11 cellular contexts compared by ENCODE assay signal in genomic region chr12:122104844-122105243, GRCh38. TPM values are rescaled to one million over a fixed set of nuclear protein-coding genes. Genes with fewer than 3 reads are reported as not detected.
DNase-seq lines count a peak whose midpoint lies in the region; ATAC-seq and TF ChIP-seq lines count a peak whose summit lies in the region.
"Had no signal": no experiment of that assay in that cellular context is flagged by ENCODE, and none has a peak within 500 bp of the region (broad histone marks: within the 10 kb centered on the region; RNA-seq: fewer than 3 reads in every experiment).

No MANE protein-coding gene starts in this region.

- peaks cover 99% of the 10 kb centered on the region for H3K4me1 ChIP-seq in BLaER1
- peaks cover 18% of the 10 kb centered on the region for H3K4me1 ChIP-seq in DOHH2 (ENCODE audit: control insufficient read depth, low read length)

- peaks cover 8% of the 10 kb centered on the region for H3K9me3 Mint-ChIP-seq in activated naive CD8-positive, alpha-beta T cell treated with anti-CD3 and anti-CD28 coated beads for 36 hours
- no peaks in the 10 kb centered on the region for H3K9me3 Mint-ChIP-seq in naive thymus-derived CD8-positive, alpha-beta T cell

- no peaks in the 10 kb centered on the region for H3K9me3 ChIP-seq in BLaER1
- no peaks in the 10 kb centered on the region for H3K9me3 ChIP-seq in DOHH2 (ENCODE audit: control insufficient read depth, insufficient read depth, low read length)
- H3K9me3 ChIP-seq: pancreas had no signal

- H3K27me3 ChIP-seq in BLaER1 = no peaks in the 10 kb centered on the region
- H3K27me3 ChIP-seq in DOHH2 (ENCODE audit: control insufficient read depth, low read length) = no peaks in the 10 kb centered on the region
- H3K27me3 ChIP-seq: pancreas had no signal

- H4K20me1 ChIP-seq in BLaER1 (peaks cover 100% of the 10 kb centered on the region), DOHH2 (ENCODE audit: control insufficient read depth, insufficient read depth, low read depth, low read length) (peaks cover 12% of the 10 kb centered on the region; the same call in 1 of the 2 replicates)

- H3K4me2 ChIP-seq in BLaER1 (peak overlapping the region; percentile 71), DOHH2 (ENCODE audit: low read length) (0 out of 2 replicates have a peak overlapping the region, but pooled peaks have one; percentile 24)

- DNase-seq in activated naive CD8-positive, alpha-beta T cell treated with anti-CD3 and anti-CD28 coated beads for 36 hours = peak; percentile 57
- DNase-seq in naive thymus-derived CD8-positive, alpha-beta T cell = peak in 1 of 10 donors; percentile 28
- no peak for DNase-seq in NCI-H1105 (lab: John Stamatoyannopoulos, UW)
- no peak for DNase-seq in HCEC 1CT
- DNase-seq: amniotic stem cell had no signal

- peak overlapping the region; percentile 23; the same call in 1 of the 2 replicates for H3K9ac ChIP-seq in BLaER1

- TF ChIP-seq CTCF in DOHH2 (IDR thresholded peaks at IDR 0.05; ENCODE audit: low read depth, low read length, poor library complexity, severe bottlenecking) = no peak

- peak overlapping the region; percentile 62 for H3K4me3 Mint-ChIP-seq in activated naive CD8-positive, alpha-beta T cell treated with anti-CD3 and anti-CD28 coated beads for 36 hours
- H3K4me3 Mint-ChIP-seq in naive thymus-derived CD8-positive, alpha-beta T cell = peak overlapping the region; percentile 66 to 92 (median 80)

- H3K27me3 Mint-ChIP-seq in activated naive CD8-positive, alpha-beta T cell treated with anti-CD3 and anti-CD28 coated beads for 36 hours = no peaks in the 10 kb centered on the region
- no peaks in the 10 kb centered on the region for H3K27me3 Mint-ChIP-seq in naive thymus-derived CD8-positive, alpha-beta T cell

- peaks cover 78% of the 10 kb centered on the region for H3K4me1 Mint-ChIP-seq in activated naive CD8-positive, alpha-beta T cell treated with anti-CD3 and anti-CD28 coated beads for 36 hours
- peaks cover 44 to 91% (median 86%) of the 10 kb centered on the region in 4 donors for H3K4me1 Mint-ChIP-seq in naive thymus-derived CD8-positive, alpha-beta T cell

- H3K4me3 ChIP-seq in BLaER1 (peak overlapping the region; percentile 9; the same call in 1 of the 2 replicates), DOHH2 (ENCODE audit: low read length) (no peak overlapping the region)
- H3K4me3 ChIP-seq: coronary artery, pancreas had no signal

- H3K79me2 ChIP-seq in DOHH2 (ENCODE audit: control insufficient read depth, low read length) = peaks cover 74% of the 10 kb centered on the region

- H3K27ac Mint-ChIP-seq in activated naive CD8-positive, alpha-beta T cell treated with anti-CD3 and anti-CD28 coated beads for 36 hours = peak overlapping the region; percentile 88
- peak overlapping the region; percentile 87 to 97 (median 94) for H3K27ac Mint-ChIP-seq in naive thymus-derived CD8-positive, alpha-beta T cell

- peaks cover 37% of the 10 kb centered on the region for H3K36me3 Mint-ChIP-seq in activated naive CD8-positive, alpha-beta T cell treated with anti-CD3 and anti-CD28 coated beads for 36 hours
- H3K36me3 Mint-ChIP-seq in naive thymus-derived CD8-positive, alpha-beta T cell = peaks cover 0 to 5% (median 0%) of the 10 kb centered on the region in 3 donors

- 0 out of 2 replicates have a peak, but pooled peaks cover 2% of the 10 kb centered on the region for H3F3A ChIP-seq in DOHH2 (ENCODE audit: control insufficient read depth, insufficient read depth)

- POLR2A ChIA-PET in naive thymus-derived CD8-positive, alpha-beta T cell (lab: Charles Lee) = interaction anchor here (0.6 to 15.1 kb wide), 7 partner anchors 8 to 1840 kb away, joined by 3 to 249 read pairs (median 5); partner anchors contain the start of gene MLXIP

- H3K36me3 ChIP-seq in BLaER1 = peaks cover 47% of the 10 kb centered on the region
- no peaks in the 10 kb centered on the region for H3K36me3 ChIP-seq in DOHH2 (ENCODE audit: control insufficient read depth, low read length)
- H3K36me3 ChIP-seq: pancreas had no signal

- H3K9me2 ChIP-seq in DOHH2 (replicated peaks; ENCODE audit: control insufficient read depth, low read length) = no peaks in the 10 kb centered on the region

- ATAC-seq in naive thymus-derived CD8-positive, alpha-beta T cell = peak; percentile 46 to 58
- ATAC-seq in HG03196 (IDR thresholded peaks at IDR 0.05; ENCODE audit: unreplicated experiment) (no peak), GM18519 (IDR thresholded peaks at IDR 0.05; ENCODE audit: low FRiP score, unreplicated experiment) (no peak)
- ATAC-seq: pancreas had no signal

- peak overlapping the region; percentile 60; the same call in 1 of the 2 replicates for H3K27ac ChIP-seq in BLaER1
- H3K27ac ChIP-seq in DOHH2 (ENCODE audit: low read depth, low read length) = no peak overlapping the region
- H3K27ac ChIP-seq: coronary artery, pancreas had no signal

RNA-seq across cellular contexts. Expression of gene MLXIP, which starts 26.3 kb away (rescaled TPM):
- 10 to 100 TPM; 29.0 to 30.1 TPM for total RNA-seq in activated naive CD8-positive, alpha-beta T cell treated with anti-CD3 and anti-CD28 coated beads for 36 hours
- total RNA-seq in naive thymus-derived CD8-positive, alpha-beta T cell = 100 to 1,000 TPM; 162 to 165 TPM
- polyA plus RNA-seq in naive thymus-derived CD8-positive, alpha-beta T cell = 10 to 100 TPM; 17.3 to 43.3 (median 20.0) TPM

Comparison
In these comparisons a context has a peak if more than half of its experiments do, and no peak if none do; other contexts are left out.
1. ATAC-seq: peak in naive thymus-derived CD8-positive, alpha-beta T cell (2 of 2); none in HG03196 (single experiment) and GM18519 (single experiment).
2. RNA of gene MLXIP, which starts 26.3 kb away (total RNA-seq): 162 to 165 TPM in naive thymus-derived CD8-positive, alpha-beta T cell; 29.0 to 30.1 TPM in activated naive CD8-positive, alpha-beta T cell treated with anti-CD3 and anti-CD28 coated beads for 36 hours; every median in the first group is over 4 times any median in the second.